In the genomic region with DNA sequence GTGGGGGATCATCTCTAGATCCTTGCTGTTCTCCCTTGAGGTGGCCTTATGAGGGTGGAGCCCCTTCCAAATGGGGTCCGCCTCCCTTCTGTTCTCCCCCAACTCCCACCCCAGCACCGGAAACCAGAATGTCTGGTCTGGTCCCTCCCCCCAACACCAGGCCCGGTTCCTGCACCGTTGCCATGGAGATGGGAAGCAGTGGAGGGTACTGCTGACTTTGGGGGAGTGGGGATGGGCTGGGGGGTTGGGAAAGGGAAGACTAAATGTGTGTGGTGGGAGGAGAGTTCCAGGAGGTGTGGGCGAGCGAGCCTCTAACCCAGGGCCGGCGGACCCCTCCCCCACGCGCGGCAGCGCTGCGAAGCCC, we compare ENCODE assay signal across 16 cellular contexts. TPM values are rescaled to one million over a fixed set of nuclear protein-coding genes. Genes with fewer than 3 reads are reported as not detected.
DNase-seq lines count a peak whose midpoint lies in the region; ATAC-seq and TF ChIP-seq lines count a peak whose summit lies in the region.
"Had no signal": no experiment of that assay in that cellular context is flagged by ENCODE, and none has a peak within 500 bp of the region (broad histone marks: within the 10 kb centered on the region; RNA-seq: fewer than 3 reads in every experiment).

No MANE protein-coding gene starts in this region.

- peaks cover 6% of the 10 kb centered on the region for H3K9me3 Mint-ChIP-seq in glutamatergic neuron (ENCODE audit: unreplicated experiment)
- H3K9me3 Mint-ChIP-seq: activated CD4-positive, alpha-beta T cell treated with anti-CD3 and anti-CD28 coated beads, Interleukin-2, amount 10 ng/mL, durations not matched to agents 7 days and 5 days; activated T-helper 1 cell treated with anti-CD3 and anti-CD28 coated beads, Interleukin-12 subunit alpha, Interleukin-12 subunit beta, Interleukin-2, Interleukin-4 antibody, amounts not matched to agents 30 ng/mL and 10 ng/mL and 1 ng/mL, durations not matched to agents 14 hours and 24 hours and 36 hours had no signal

- H3K4me3 ChIP-seq in DOHH2 (ENCODE audit: low read length) (no peak overlapping the region), MG63 (peak overlapping the region; percentile 47), skeletal muscle cell (ENCODE audit: low read depth, low read length) (peak overlapping the region; percentile 55)

- H3K9me3 ChIP-seq in DOHH2 (ENCODE audit: control insufficient read depth, insufficient read depth, low read length): no peaks in the 10 kb centered on the region
- H3K9me3 ChIP-seq in MG63: no peaks in the 10 kb centered on the region
- H3K9me3 ChIP-seq: thoracic aorta had no signal

- ATAC-seq in left ventricle myocardium superior: no peak

- DNase-seq in MG63 (no peak), glutamatergic neuron (no peak), skeletal muscle cell (ENCODE audit: low read depth) (no peak), GDM1 (lab: John Stamatoyannopoulos, UW) (no peak), Ammon's horn (ENCODE audit: low spot score) (no peak), left ventricle myocardium superior (no peak)
- DNase-seq: activated CD4-positive, alpha-beta T cell treated with anti-CD3 and anti-CD28 coated beads, Interleukin-2, amount 10 ng/mL, durations not matched to agents 7 days and 5 days; NCI-H1930 had no signal

- H4K20me1 ChIP-seq in DOHH2 (ENCODE audit: control insufficient read depth, insufficient read depth, low read depth, low read length): no peaks in the 10 kb centered on the region

- peak overlapping the region; percentile 1; the same call in 1 of the 2 replicates for H3K4me2 ChIP-seq in DOHH2 (ENCODE audit: low read length)
- H3K4me2 ChIP-seq: KMS-11 had no signal

- peaks cover 13% of the 10 kb centered on the region for H3K4me1 ChIP-seq in DOHH2 (ENCODE audit: control insufficient read depth, low read length)

- H3K36me3 Mint-ChIP-seq in glutamatergic neuron (ENCODE audit: unreplicated experiment): no peaks in the 10 kb centered on the region

- peaks cover 29% of the 10 kb centered on the region for H3K27me3 Mint-ChIP-seq in glutamatergic neuron (ENCODE audit: unreplicated experiment)

- H3F3A ChIP-seq in DOHH2 (ENCODE audit: control insufficient read depth, insufficient read depth): no peaks in the 10 kb centered on the region

- H3K27me3 ChIP-seq in DOHH2 (ENCODE audit: control insufficient read depth, low read length) (peaks cover 13% of the 10 kb centered on the region), MG63 (no peaks in the 10 kb centered on the region)

- peaks cover 9% of the 10 kb centered on the region for H3K4me1 Mint-ChIP-seq in glutamatergic neuron (ENCODE audit: low read depth, unreplicated experiment)

- no peak overlapping the region for H3K4me3 Mint-ChIP-seq in glutamatergic neuron (ENCODE audit: unreplicated experiment)
- H3K4me3 Mint-ChIP-seq: activated CD4-positive, alpha-beta T cell treated with anti-CD3 and anti-CD28 coated beads, Interleukin-2, amount 10 ng/mL, durations not matched to agents 7 days and 5 days; activated T-helper 1 cell treated with anti-CD3 and anti-CD28 coated beads, Interleukin-12 subunit alpha, Interleukin-12 subunit beta, Interleukin-2, Interleukin-4 antibody, amounts not matched to agents 30 ng/mL and 10 ng/mL and 1 ng/mL, durations not matched to agents 14 hours and 24 hours and 36 hours had no signal

- no peak overlapping the region for H3K27ac ChIP-seq in DOHH2 (ENCODE audit: low read depth, low read length)
- H3K27ac ChIP-seq: KMS-11, thoracic aorta had no signal

- no peaks in the 10 kb centered on the region for H3K36me3 ChIP-seq in DOHH2 (ENCODE audit: control insufficient read depth, low read length)
- no peaks in the 10 kb centered on the region for H3K36me3 ChIP-seq in MG63
- H3K36me3 ChIP-seq: thoracic aorta had no signal

- H3K27ac Mint-ChIP-seq in glutamatergic neuron (ENCODE audit: unreplicated experiment): peak overlapping the region; percentile 22
- H3K27ac Mint-ChIP-seq: activated CD4-positive, alpha-beta T cell treated with anti-CD3 and anti-CD28 coated beads, Interleukin-2, amount 10 ng/mL, durations not matched to agents 7 days and 5 days; activated T-helper 1 cell treated with anti-CD3 and anti-CD28 coated beads, Interleukin-12 subunit alpha, Interleukin-12 subunit beta, Interleukin-2, Interleukin-4 antibody, amounts not matched to agents 30 ng/mL and 10 ng/mL and 1 ng/mL, durations not matched to agents 14 hours and 24 hours and 36 hours had no signal

- no peaks in the 10 kb centered on the region for H3K79me2 ChIP-seq in DOHH2 (ENCODE audit: control insufficient read depth, low read length)

- H3K9me2 ChIP-seq in DOHH2 (replicated peaks; ENCODE audit: control insufficient read depth, low read length): no peaks in the 10 kb centered on the region

- TF ChIP-seq CTCF in DOHH2 (IDR thresholded peaks at IDR 0.05; ENCODE audit: low read depth, low read length, poor library complexity, severe bottlenecking) (no peak), glutamatergic neuron (IDR thresholded peaks at IDR 0.05; ENCODE audit: partially characterized antibody, unreplicated experiment) (no peak)

- intact Hi-C loops in left ventricle myocardium superior (cut with micrococcal nuclease): no loop called here

RNA-seq across cellular contexts. Expression of a gene that starts 1.7 kb away (rescaled TPM):
- total RNA-seq in MG63 (2014; rRNA removed; shearing (Covaris generic); ENCODE audit: low replicate concordance): 3.1 and 3.6 TPM in 2 replicates
- 19.0 TPM for total RNA-seq in glutamatergic neuron (ENCODE audit: unreplicated experiment)
- total RNA-seq in left ventricle myocardium superior: 0.32 TPM
- total RNA-seq: activated CD4-positive, alpha-beta T cell treated with anti-CD3 and anti-CD28 coated beads, Interleukin-2, amount 10 ng/mL, durations not matched to agents 7 days and 5 days; activated T-helper 1 cell treated with anti-CD3 and anti-CD28 coated beads, Interleukin-12 subunit alpha, Interleukin-12 subunit beta, Interleukin-2, Interleukin-4 antibody, amounts not matched to agents 30 ng/mL and 10 ng/mL and 1 ng/mL, durations not matched to agents 14 hours and 24 hours and 36 hours; bronchial epithelial cell had no signal

RNA-seq across cellular contexts. Expression of a gene that starts 5.3 kb away (rescaled TPM):
- total RNA-seq in MG63 (2014; rRNA removed; shearing (Covaris generic); ENCODE audit: low replicate concordance): 105 and 139 TPM in 2 replicates
- total RNA-seq in glutamatergic neuron (ENCODE audit: unreplicated experiment) (4.0 TPM), left ventricle myocardium superior (2.9 TPM)

RNA-seq across cellular contexts. Expression of a gene that starts 52.4 kb away (rescaled TPM):
- not detected in 2 replicates for total RNA-seq in MG63 (2014; rRNA removed; shearing (Covaris generic); ENCODE audit: low replicate concordance)
- total RNA-seq in glutamatergic neuron (ENCODE audit: unreplicated experiment): not detected
- total RNA-seq in left ventricle myocardium superior: not detected
- total RNA-seq: activated CD4-positive, alpha-beta T cell treated with anti-CD3 and anti-CD28 coated beads, Interleukin-2, amount 10 ng/mL, durations not matched to agents 7 days and 5 days; activated T-helper 1 cell treated with anti-CD3 and anti-CD28 coated beads, Interleukin-12 subunit alpha, Interleukin-12 subunit beta, Interleukin-2, Interleukin-4 antibody, amounts not matched to agents 30 ng/mL and 10 ng/mL and 1 ng/mL, durations not matched to agents 14 hours and 24 hours and 36 hours; bronchial epithelial cell; Daoy; mononuclear cell; renal cortical epithelial cell; thoracic aorta had no signal

Comparison
In these comparisons a context has a peak if more than half of its experiments do, and no peak if none do; other contexts are left out.
1. RNA of a gene that starts 5.3 kb away (total RNA-seq): 105 to 139 TPM in MG63; 4.0 TPM in glutamatergic neuron (single experiment) and 2.9 TPM in left ventricle myocardium superior (single experiment); every median in the first group is over 10 times any median in the second.